In genomic region chr18:49817947-49818346, GRCh38 we compare ENCODE assay signal across 24 cellular contexts. TPM values are rescaled to one million over a fixed set of nuclear protein-coding genes. Genes with fewer than 3 reads are reported as not detected.
DNase-seq lines count a peak whose midpoint lies in the region; ATAC-seq and TF ChIP-seq lines count a peak whose summit lies in the region.
"Had no signal": no experiment of that assay in that cellular context is flagged by ENCODE, and none has a peak within 500 bp of the region (broad histone marks: within the 10 kb centered on the region; RNA-seq: fewer than 3 reads in every experiment).

No MANE protein-coding gene starts in this region.

- H3K4me2 ChIP-seq in hepatocyte: no peak overlapping the region
- H3K4me2 ChIP-seq: BLaER1 treated with 17β-estradiol and CSF1 and Interleukin-3, amounts not matched to agents 10 nM and 100 nM had no signal

- H3K27me3 ChIP-seq in RWPE2 (ENCODE audit: insufficient read depth, poor library complexity, severe bottlenecking) (no peaks in the 10 kb centered on the region), hepatocyte (no peaks in the 10 kb centered on the region)
- H3K27me3 ChIP-seq: BLaER1 treated with 17β-estradiol and CSF1 and Interleukin-3, amounts not matched to agents 10 nM and 100 nM; heart left ventricle; SJSA1 had no signal

- H3K4me1 ChIP-seq in RWPE2 (ENCODE audit: insufficient read depth, poor library complexity, severe bottlenecking): no peaks in the 10 kb centered on the region
- peaks cover 4% of the 10 kb centered on the region for H3K4me1 ChIP-seq in hepatocyte (ENCODE audit: insufficient read depth)

- H2AFZ ChIP-seq in hepatocyte: no peak overlapping the region

- H3K9me3 Mint-ChIP-seq in activated naive CD4-positive, alpha-beta T cell treated with anti-CD3 and anti-CD28 coated beads, Interleukin-2, amount 50 U/mL, for 24 hours: no peaks in the 10 kb centered on the region
- H3K9me3 Mint-ChIP-seq in stimulated activated effector memory CD8-positive, alpha-beta T cell treated with anti-CD3 and anti-CD28 coated beads, Interleukin-12 subunit alpha, Interleukin-12 subunit beta, amount 100 ng/mL, for 72 hours: no peaks in the 10 kb centered on the region
- H3K9me3 Mint-ChIP-seq: activated naive CD4-positive, alpha-beta T cell treated with anti-CD3 and anti-CD28 coated beads for 36 hours; memory B cell; naive B cell; stimulated activated memory B cell treated with anti-CD40 and anti-IgM and Interleukin-4, amounts not matched to agents 10 μg/mL and 1 μg/mL and 100 μg/mL, for 72 hours had no signal

- no peaks in the 10 kb centered on the region for H3K9me2 ChIP-seq in hepatocyte (replicated peaks; ENCODE audit: insufficient read depth)

- no peaks in the 10 kb centered on the region for H4K20me1 ChIP-seq in hepatocyte (ENCODE audit: insufficient read depth, poor library complexity, severe bottlenecking)
- H4K20me1 ChIP-seq: BLaER1 treated with 17β-estradiol and CSF1 and Interleukin-3, amounts not matched to agents 10 nM and 100 nM had no signal

- H3K27ac Mint-ChIP-seq in activated naive CD4-positive, alpha-beta T cell treated with anti-CD3 and anti-CD28 coated beads, Interleukin-2, amount 50 U/mL, for 24 hours: peak overlapping the region; percentile 4
- no peak overlapping the region for H3K27ac Mint-ChIP-seq in stimulated activated effector memory CD8-positive, alpha-beta T cell treated with anti-CD3 and anti-CD28 coated beads, Interleukin-12 subunit alpha, Interleukin-12 subunit beta, amount 100 ng/mL, for 72 hours
- H3K27ac Mint-ChIP-seq: activated naive CD4-positive, alpha-beta T cell treated with anti-CD3 and anti-CD28 coated beads for 36 hours; memory B cell; naive B cell; stimulated activated memory B cell treated with anti-CD40 and anti-IgM and Interleukin-4, amounts not matched to agents 10 μg/mL and 1 μg/mL and 100 μg/mL, for 72 hours had no signal

- no peak overlapping the region for H3K4me3 Mint-ChIP-seq in activated naive CD4-positive, alpha-beta T cell treated with anti-CD3 and anti-CD28 coated beads, Interleukin-2, amount 50 U/mL, for 24 hours
- H3K4me3 Mint-ChIP-seq in stimulated activated effector memory CD8-positive, alpha-beta T cell treated with anti-CD3 and anti-CD28 coated beads, Interleukin-12 subunit alpha, Interleukin-12 subunit beta, amount 100 ng/mL, for 72 hours: peak overlapping the region; percentile 40
- H3K4me3 Mint-ChIP-seq: activated naive CD4-positive, alpha-beta T cell treated with anti-CD3 and anti-CD28 coated beads for 36 hours; memory B cell; stimulated activated memory B cell treated with anti-CD40 and anti-IgM and Interleukin-4, amounts not matched to agents 10 μg/mL and 1 μg/mL and 100 μg/mL, for 72 hours had no signal

- H3K27me3 Mint-ChIP-seq in activated naive CD4-positive, alpha-beta T cell treated with anti-CD3 and anti-CD28 coated beads, Interleukin-2, amount 50 U/mL, for 24 hours: no peaks in the 10 kb centered on the region
- H3K27me3 Mint-ChIP-seq: memory B cell; naive B cell; stimulated activated memory B cell treated with anti-CD40 and anti-IgM and Interleukin-4, amounts not matched to agents 10 μg/mL and 1 μg/mL and 100 μg/mL, for 72 hours had no signal

- 78% methylated on average over 5 of the region's 5 CpGs for WGBS in hepatocyte (ENCODE audit: low lambda C conversion rate, missing lambda C conversion rate)

- no peak for DNase-seq in activated naive CD4-positive, alpha-beta T cell treated with anti-CD3 and anti-CD28 coated beads, Interleukin-2, amount 50 U/mL, for 16 hours
- DNase-seq in RWPE2 (ENCODE audit: low spot score) (no peak), hepatocyte (ENCODE audit: low spot score) (no peak), EL (no peak), GM19240 (ENCODE audit: insufficient read length, low spot score) (no peak)
- no peak for DNase-seq in stimulated activated effector memory CD8-positive, alpha-beta T cell treated with anti-CD3 and anti-CD28 coated beads, Interleukin-12 subunit alpha, Interleukin-12 subunit beta, amount 100 ng/mL, for 72 hours (ENCODE audit: low spot score in 2 of 2)
- DNase-seq: activated CD4-positive, alpha-beta T cell treated with anti-CD3 and anti-CD28 coated beads, Interleukin-2, amount 50 U/mL, for 4 hours; activated naive CD4-positive, alpha-beta T cell treated with anti-CD3 and anti-CD28 coated beads for 36 hours; erythroblast; heart left ventricle; naive B cell; NCI-H1092; NCI-H187 treated with DMSO at 0.1 percent for 48 hours; NCI-H2227 treated with DMSO at 0.1 percent for 48 hours; NCI-H748 treated with DMSO at 0.1 percent for 48 hours; stimulated activated CD4-positive, alpha-beta T cell treated with anti-CD3 and anti-CD28 coated beads, Interleukin-2, amount 100 ng/mL, for 48 hours had no signal

- H3K4me3 ChIP-seq in RWPE2 (ENCODE audit: severe bottlenecking): no peak overlapping the region
- no peak overlapping the region for H3K4me3 ChIP-seq in hepatocyte
- H3K4me3 ChIP-seq: BLaER1 treated with 17β-estradiol and CSF1 and Interleukin-3, amounts not matched to agents 10 nM and 100 nM; heart left ventricle; SJSA1 had no signal

- peak overlapping the region; percentile 25 for H3K27ac ChIP-seq in RWPE2 (ENCODE audit: poor library complexity, severe bottlenecking)
- peak overlapping the region; percentile 92 for H3K27ac ChIP-seq in hepatocyte
- H3K27ac ChIP-seq: BLaER1 treated with 17β-estradiol and CSF1 and Interleukin-3, amounts not matched to agents 10 nM and 100 nM; heart left ventricle; SJSA1; VCaP had no signal

- ATAC-seq in RWPE2 (ENCODE audit: low read depth) (no peak), GM21367 (IDR thresholded peaks at IDR 0.05; ENCODE audit: unreplicated experiment) (no peak)
- ATAC-seq in stimulated activated effector memory CD8-positive, alpha-beta T cell treated with anti-CD3 and anti-CD28 coated beads, Interleukin-12 subunit alpha, Interleukin-12 subunit beta, amount 100 ng/mL, for 72 hours: no peak
- ATAC-seq: HCT116; heart left ventricle; stimulated activated memory B cell treated with anti-CD40 and anti-IgM and Interleukin-4, amounts not matched to agents 10 μg/mL and 1 μg/mL and 100 μg/mL, for 72 hours had no signal

- H3K36me3 Mint-ChIP-seq in activated naive CD4-positive, alpha-beta T cell treated with anti-CD3 and anti-CD28 coated beads, Interleukin-2, amount 50 U/mL, for 24 hours: no peaks in the 10 kb centered on the region
- H3K36me3 Mint-ChIP-seq in stimulated activated effector memory CD8-positive, alpha-beta T cell treated with anti-CD3 and anti-CD28 coated beads, Interleukin-12 subunit alpha, Interleukin-12 subunit beta, amount 100 ng/mL, for 72 hours: peaks cover 30% of the 10 kb centered on the region

- no peak for TF ChIP-seq CTCF in RWPE2 (IDR thresholded peaks at IDR 0.05; ENCODE audit: poor library complexity, severe bottlenecking)
- no peak for TF ChIP-seq CTCF in hepatocyte (IDR thresholded peaks at IDR 0.05; ENCODE audit: poor library complexity)

- peaks cover 19% of the 10 kb centered on the region for H3K79me2 ChIP-seq in hepatocyte

- peaks cover 72% of the 10 kb centered on the region for H3K4me1 Mint-ChIP-seq in activated naive CD4-positive, alpha-beta T cell treated with anti-CD3 and anti-CD28 coated beads, Interleukin-2, amount 50 U/mL, for 24 hours
- H3K4me1 Mint-ChIP-seq in stimulated activated effector memory CD8-positive, alpha-beta T cell treated with anti-CD3 and anti-CD28 coated beads, Interleukin-12 subunit alpha, Interleukin-12 subunit beta, amount 100 ng/mL, for 72 hours: peaks cover 66% of the 10 kb centered on the region

- no peaks in the 10 kb centered on the region; the same call in 1 of the 2 replicates for H3K36me3 ChIP-seq in RWPE2 (ENCODE audit: low read depth)
- H3K36me3 ChIP-seq in hepatocyte (replicated peaks; ENCODE audit: insufficient read depth, low read depth): no peaks in the 10 kb centered on the region
- H3K36me3 ChIP-seq: heart left ventricle had no signal

- H3K9me3 ChIP-seq in RWPE2 (ENCODE audit: severe bottlenecking) (no peaks in the 10 kb centered on the region), hepatocyte (ENCODE audit: low read depth) (no peaks in the 10 kb centered on the region)
- H3K9me3 ChIP-seq: BLaER1 treated with 17β-estradiol and CSF1 and Interleukin-3, amounts not matched to agents 10 nM and 100 nM; heart left ventricle; SJSA1 had no signal

RNA-seq across cellular contexts. Expression of gene ACAA2, which starts 4.6 kb away (rescaled TPM):
- total RNA-seq in hepatocyte: 154 and 174 TPM in 2 replicates
- 165 and 189 TPM in 2 replicates for polyA plus RNA-seq in hepatocyte
